In the genomic region with DNA sequence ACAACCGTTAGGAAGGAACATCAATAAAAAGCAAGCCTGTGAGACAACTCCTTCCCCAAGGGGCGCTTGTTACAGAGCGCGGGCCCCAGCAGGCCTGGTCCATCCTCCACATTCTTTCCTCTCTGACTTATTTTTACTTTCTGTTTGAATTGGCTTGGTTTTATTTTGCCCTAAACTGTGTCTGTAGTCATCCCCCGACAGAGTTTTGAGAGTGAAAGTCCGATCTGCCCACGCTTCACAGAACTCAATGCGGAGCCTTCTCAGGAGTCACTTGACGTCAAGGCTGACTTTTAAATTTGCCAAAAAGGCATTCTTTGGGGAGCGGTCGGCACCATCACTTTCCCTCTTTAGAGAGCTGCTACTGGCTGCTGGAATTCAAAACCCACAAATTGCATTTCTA, we compare ENCODE assay signal across 1 cellular context.
TF ChIP-seq lines count a peak whose summit lies in the region.

No MANE protein-coding gene starts in this region.

TF ChIP-seq in SK-N-SH, 30 proteins besides CTCF, POLR2A, EP300 and RAD21 (continued from another document):
- TF ChIP-seq, protein P1, sequence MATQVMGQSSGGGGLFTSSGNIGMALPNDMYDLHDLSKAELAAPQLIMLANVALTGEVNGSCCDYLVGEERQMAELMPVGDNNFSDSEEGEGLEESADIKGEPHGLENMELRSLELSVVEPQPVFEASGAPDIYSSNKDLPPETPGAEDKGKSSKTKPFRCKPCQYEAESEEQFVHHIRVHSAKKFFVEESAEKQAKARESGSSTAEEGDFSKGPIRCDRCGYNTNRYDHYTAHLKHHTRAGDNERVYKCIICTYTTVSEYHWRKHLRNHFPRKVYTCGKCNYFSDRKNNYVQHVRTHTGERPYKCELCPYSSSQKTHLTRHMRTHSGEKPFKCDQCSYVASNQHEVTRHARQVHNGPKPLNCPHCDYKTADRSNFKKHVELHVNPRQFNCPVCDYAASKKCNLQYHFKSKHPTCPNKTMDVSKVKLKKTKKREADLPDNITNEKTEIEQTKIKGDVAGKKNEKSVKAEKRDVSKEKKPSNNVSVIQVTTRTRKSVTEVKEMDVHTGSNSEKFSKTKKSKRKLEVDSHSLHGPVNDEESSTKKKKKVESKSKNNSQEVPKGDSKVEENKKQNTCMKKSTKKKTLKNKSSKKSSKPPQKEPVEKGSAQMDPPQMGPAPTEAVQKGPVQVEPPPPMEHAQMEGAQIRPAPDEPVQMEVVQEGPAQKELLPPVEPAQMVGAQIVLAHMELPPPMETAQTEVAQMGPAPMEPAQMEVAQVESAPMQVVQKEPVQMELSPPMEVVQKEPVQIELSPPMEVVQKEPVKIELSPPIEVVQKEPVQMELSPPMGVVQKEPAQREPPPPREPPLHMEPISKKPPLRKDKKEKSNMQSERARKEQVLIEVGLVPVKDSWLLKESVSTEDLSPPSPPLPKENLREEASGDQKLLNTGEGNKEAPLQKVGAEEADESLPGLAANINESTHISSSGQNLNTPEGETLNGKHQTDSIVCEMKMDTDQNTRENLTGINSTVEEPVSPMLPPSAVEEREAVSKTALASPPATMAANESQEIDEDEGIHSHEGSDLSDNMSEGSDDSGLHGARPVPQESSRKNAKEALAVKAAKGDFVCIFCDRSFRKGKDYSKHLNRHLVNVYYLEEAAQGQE (IDR thresholded peaks at IDR 0.05; ENCODE audit: low read depth, low read length): no peak
- TF ChIP-seq, protein P2, sequence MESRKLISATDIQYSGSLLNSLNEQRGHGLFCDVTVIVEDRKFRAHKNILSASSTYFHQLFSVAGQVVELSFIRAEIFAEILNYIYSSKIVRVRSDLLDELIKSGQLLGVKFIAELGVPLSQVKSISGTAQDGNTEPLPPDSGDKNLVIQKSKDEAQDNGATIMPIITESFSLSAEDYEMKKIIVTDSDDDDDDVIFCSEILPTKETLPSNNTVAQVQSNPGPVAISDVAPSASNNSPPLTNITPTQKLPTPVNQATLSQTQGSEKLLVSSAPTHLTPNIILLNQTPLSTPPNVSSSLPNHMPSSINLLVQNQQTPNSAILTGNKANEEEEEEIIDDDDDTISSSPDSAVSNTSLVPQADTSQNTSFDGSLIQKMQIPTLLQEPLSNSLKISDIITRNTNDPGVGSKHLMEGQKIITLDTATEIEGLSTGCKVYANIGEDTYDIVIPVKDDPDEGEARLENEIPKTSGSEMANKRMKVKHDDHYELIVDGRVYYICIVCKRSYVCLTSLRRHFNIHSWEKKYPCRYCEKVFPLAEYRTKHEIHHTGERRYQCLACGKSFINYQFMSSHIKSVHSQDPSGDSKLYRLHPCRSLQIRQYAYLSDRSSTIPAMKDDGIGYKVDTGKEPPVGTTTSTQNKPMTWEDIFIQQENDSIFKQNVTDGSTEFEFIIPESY (IDR thresholded peaks at IDR 0.05; ENCODE audit: borderline replicate concordance, low read depth): no peak
- TF ChIP-seq ELF1 (IDR thresholded peaks at IDR 0.05): no peak
- TF ChIP-seq, protein P3, sequence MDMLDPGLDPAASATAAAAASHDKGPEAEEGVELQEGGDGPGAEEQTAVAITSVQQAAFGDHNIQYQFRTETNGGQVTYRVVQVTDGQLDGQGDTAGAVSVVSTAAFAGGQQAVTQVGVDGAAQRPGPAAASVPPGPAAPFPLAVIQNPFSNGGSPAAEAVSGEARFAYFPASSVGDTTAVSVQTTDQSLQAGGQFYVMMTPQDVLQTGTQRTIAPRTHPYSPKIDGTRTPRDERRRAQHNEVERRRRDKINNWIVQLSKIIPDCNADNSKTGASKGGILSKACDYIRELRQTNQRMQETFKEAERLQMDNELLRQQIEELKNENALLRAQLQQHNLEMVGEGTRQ (IDR thresholded peaks at IDR 0.05; ENCODE audit: borderline replicate concordance, low read depth, low read length): no peak
TF ChIP-seq in SK-N-SH: peak in this region for 0.
